Comparison of ENCODE assay signal across 8 cellular contexts in genomic region chr5:163564321-163564924, GRCh38. TPM values are rescaled to one million over a fixed set of nuclear protein-coding genes. Genes with fewer than 3 reads are reported as not detected.
DNase-seq lines count a peak whose midpoint lies in the region; ATAC-seq, FAIRE-seq and TF ChIP-seq lines count a peak whose summit lies in the region.

No MANE protein-coding gene starts in this region.

- CTCF ChIA-PET in H1 (lab: Charles Lee; ENCODE audit: partially characterized antibody): interaction anchor here (0.6 to 5.2 kb wide), 18 partner anchors 8 to 939 kb away, joined by 3 to 27 read pairs (median 4); no protein-coding TSS in a partner anchor

- H3K14ac ChIP-seq in H1 (ENCODE audit: insufficient read length): no peak overlapping the region

- no peak overlapping the region for H2AFZ ChIP-seq in H1 (ENCODE audit: low read length)

- no peaks in the 10 kb centered on the region for H3K79me1 ChIP-seq in H1 (ENCODE audit: low read depth, low read length)

- H2BK20ac ChIP-seq in H1 (ENCODE audit: low read length): no peak overlapping the region

- intact Hi-C loops in mucosa of descending colon (cut with DNase I, micrococcal nuclease): loop anchor here (5.0 to 10.0 kb wide), 4 partner anchors 130 to 940 kb away; no protein-coding TSS in a partner anchor

- no peaks in the 10 kb centered on the region for H4K20me1 ChIP-seq in H1 (replicated peaks in 1 of 2; ENCODE audit: control insufficient read depth in 1 of 2, insufficient read depth in 2 of 2, low read length in 2 of 2)

- no peak overlapping the region for H2BK120ac ChIP-seq in H1 (replicated peaks; ENCODE audit: low read depth, low read length)

- no peak overlapping the region for H3K56ac ChIP-seq in H1 (replicated peaks; ENCODE audit: insufficient read length, low read depth, low read length)

- ATAC-seq in HG02678 (IDR thresholded peaks at IDR 0.05; ENCODE audit: unreplicated experiment) (peak; percentile 41), mucosa of descending colon (peak; percentile 78)

- H4K8ac ChIP-seq in H1 (ENCODE audit: extremely low read depth, insufficient read depth, low read length): no peak overlapping the region

- H4K5ac ChIP-seq in H1 (ENCODE audit: insufficient read length, low read depth, low read length): no peak overlapping the region

- H3K4me2 ChIP-seq in H1 (ENCODE audit: insufficient read depth in 1 of 2, low read depth in 2 of 2, low read length in 2 of 2): peak overlapping the region in 1 of 2 experiments; percentile 52; a peak in 1 of 4 replicates

- no peak overlapping the region for H2BK15ac ChIP-seq in H1 (ENCODE audit: low read length)

- peaks cover 5% of the 10 kb centered on the region for H3K23me2 ChIP-seq in H1 (ENCODE audit: low read depth, low read length)

- H2AK5ac ChIP-seq in H1 (ENCODE audit: low read depth, low read length): no peak overlapping the region

- H3K9me3 ChIP-seq in H1 (ENCODE audit: insufficient read depth in 2 of 2, low read depth in 1 of 2, low read length in 1 of 2) (no peaks in the 10 kb centered on the region), mucosa of descending colon (no peaks in the 10 kb centered on the region)

- H3K27me3 ChIP-seq in H1 (replicated peaks in 1 of 4; ENCODE audit: control insufficient read depth in 3 of 4, extremely low read depth in 1 of 4, insufficient read depth in 3 of 4, low read length in 3 of 4): peaks cover 0 to 20% (median 14%) of the 10 kb centered on the region in 4 experiments; a peak in 4 of 7 replicates

- no peak overlapping the region for H4K91ac ChIP-seq in H1 (replicated peaks; ENCODE audit: insufficient read length, low read length)

- TF ChIP-seq POLR2A in H1 (IDR thresholded peaks at IDR 0.05; ENCODE audit: control extremely low read depth in 1 of 2, low read depth in 2 of 2, low read length in 2 of 2): no peak

- H3K18ac ChIP-seq in H1 (ENCODE audit: extremely low read depth, low read length): no peak overlapping the region

- H2BK5ac ChIP-seq in H1 (ENCODE audit: low read depth, low read length): no peak overlapping the region

- H3K36me3 ChIP-seq in H1 (ENCODE audit: control insufficient read depth in 2 of 4, insufficient read depth in 4 of 4, low read length in 3 of 4) (no peaks in the 10 kb centered on the region), mucosa of descending colon (ENCODE audit: low read depth) (no peaks in the 10 kb centered on the region)

- no peak overlapping the region for H3K23ac ChIP-seq in H1 (ENCODE audit: insufficient read length)

- TF ChIP-seq CTCF in H1 (IDR thresholded peaks at IDR 0.05; ENCODE audit: control extremely low read depth in 1 of 3, insufficient read depth in 1 of 3, low read depth in 1 of 3, low read length in 3 of 3) (peak; percentile 10 to 83 (median 62)), mucosa of descending colon (IDR thresholded peaks at IDR 0.05) (peak; percentile 68)

- H3K4me1 ChIP-seq in H1 (replicated peaks in 1 of 4; ENCODE audit: control insufficient read depth in 3 of 4, insufficient read depth in 4 of 4, low read length in 3 of 4) (peaks cover 8 to 25% (median 18%) of the 10 kb centered on the region in 4 experiments; a peak in 6 of 7 replicates), mucosa of descending colon (ENCODE audit: low read depth) (peaks cover 17% of the 10 kb centered on the region)

- H3K4ac ChIP-seq in H1 (replicated peaks; ENCODE audit: insufficient read length, low read depth, low read length): no peak overlapping the region

- FAIRE-seq in H1 (lab: Jason Lieb, UNC): peak; percentile 88

- 0 out of 2 replicates have a peak overlapping the region, but pooled peaks have one; percentile 52 for H2BK12ac ChIP-seq in H1 (ENCODE audit: low read depth, low read length)

- POLR2A ChIA-PET in H1 (lab: Charles Lee; ENCODE audit: partially characterized antibody): interaction anchor here (1.0 kb wide), 1 partner anchor 42 kb away, joined by 3 read pairs; no protein-coding TSS in a partner anchor

- no peak for TF ChIP-seq EP300 in H1 (IDR thresholded peaks at IDR 0.05; ENCODE audit: borderline replicate concordance in 1 of 2, low read depth in 2 of 2, low read length in 2 of 2)

- H3K79me2 ChIP-seq in H1 (ENCODE audit: control insufficient read depth in 1 of 2, insufficient read depth in 2 of 2, low read length in 2 of 2): no peaks in the 10 kb centered on the region

- no peak overlapping the region for H3K27ac ChIP-seq in H1 (ENCODE audit: low read depth, low read length)

- peak overlapping the region in 1 of 4 experiments; percentile 36; a peak in 1 of 8 replicates for H3K4me3 ChIP-seq in H1 (ENCODE audit: extremely low read depth in 1 of 4, insufficient read depth in 2 of 4, low read depth in 3 of 4, low read length in 4 of 4)
- no peak overlapping the region for H3K4me3 ChIP-seq in mucosa of descending colon

- 22% methylated on average over 7 of the region's 7 CpGs; no CpG with 5 or more reads in 1 of the 2 experiments for WGBS in H1 (ENCODE audit: extremely low coverage in 1 of 2, insufficient coverage in 1 of 2, insufficient read length in 1 of 2, insufficient replicate concordance in 2 of 2, low coverage in 1 of 2, low lambda C conversion rate in 2 of 2, missing lambda C conversion rate in 1 of 2), 2 experiments

- DNase-seq in NCI-H2081 (lab: John Stamatoyannopoulos, UW): peak; percentile 62 to 67
- no peak for DNase-seq in NCI-H2081 treated with DMSO at 0.1 percent for 48 hours (lab: John Stamatoyannopoulos, UW)
- peak; percentile 39 to 82 for DNase-seq in NCI-H446 (lab: John Stamatoyannopoulos, UW)
- peak; percentile 14 to 25 for DNase-seq in activated CD8-positive, alpha-beta memory T cell treated with anti-CD3 and anti-CD28 coated beads for 4 hours (ENCODE audit: low read depth in 2 of 2)
- DNase-seq in H1 (ENCODE audit: low read depth in 1 of 2, low spot score in 2 of 2): peak in 1 of 2 experiments; percentile 83
- DNase-seq in mucosa of descending colon: peak in 2 of 3 donors; percentile 33 to 85
- DNase-seq in stimulated activated naive CD4-positive, alpha-beta T cell (lab: John Stamatoyannopoulos, UW): peak in 5 of 6 experiments; percentile 7 to 69 (median 35)

- no peak overlapping the region for H3K9ac ChIP-seq in H1 (replicated peaks in 1 of 4; ENCODE audit: extremely low read depth in 1 of 4, low read depth in 3 of 4, low read length in 3 of 4)

- peak; percentile 91 for TF ChIP-seq RAD21 in H1 (IDR thresholded peaks at IDR 0.05 in 1 of 2, conservative IDR thresholded peaks at IDR 0.05 in 1 of 2; ENCODE audit: low read depth in 2 of 2, low read length in 2 of 2)

TF ChIP-seq in H1, 55 proteins besides CTCF, POLR2A, EP300 and RAD21:
- no peak for TF ChIP-seq MAX (IDR thresholded peaks at IDR 0.05)
- no peak for TF ChIP-seq ZNF274 (IDR thresholded peaks at IDR 0.05; ENCODE audit: borderline replicate concordance, extremely low read depth, low read length)
- TF ChIP-seq SIRT6 (IDR thresholded peaks at IDR 0.05; ENCODE audit: low read length): no peak
- TF ChIP-seq POLR2AphosphoS5 (IDR thresholded peaks at IDR 0.05; ENCODE audit: low read depth, low read length): no peak
- TF ChIP-seq TCF12 (IDR thresholded peaks at IDR 0.05; ENCODE audit: low read depth, low read length): 0 out of 2 replicates have a peak, but pooled peaks have one; percentile 15
- no peak for TF ChIP-seq CREB1 (IDR thresholded peaks at IDR 0.05)
- 0 out of 2 replicates have a peak, but pooled peaks have one; percentile 40 for TF ChIP-seq KDM5A (IDR thresholded peaks at IDR 0.05; ENCODE audit: low read length)
- peak; percentile 77 for TF ChIP-seq MAFK (IDR thresholded peaks at IDR 0.05; ENCODE audit: low read depth, low read length)
- TF ChIP-seq TAF7 (optimal IDR thresholded peaks at IDR 0.05; ENCODE audit: borderline replicate concordance, low read depth, low read length): no peak
- no peak for TF ChIP-seq SP2 (IDR thresholded peaks at IDR 0.05; ENCODE audit: low read length)
- no peak for TF ChIP-seq CEBPB (IDR thresholded peaks at IDR 0.05; ENCODE audit: low read depth, low read length)
- TF ChIP-seq RFX5 (IDR thresholded peaks at IDR 0.05; ENCODE audit: borderline replicate concordance, low read depth, low read length): no peak
- no peak for TF ChIP-seq TBP (IDR thresholded peaks at IDR 0.05; ENCODE audit: low read depth, low read length)

RNA-seq across cellular contexts. Expression of gene MAT2B, which starts 59.0 kb away (rescaled TPM):
- 64.1 and 65.2 TPM in 2 replicates for total RNA-seq in H1 (2021; fragmentation: NEBNext Ultra II Directional; extraction: Animal tissue kit (Norgen Biotek cat#: 25700))
- polyA plus RNA-seq in H1 (2011; rRNA removed): 18.7 and 33.9 TPM in 2 replicates
- 45.9 TPM for polyA plus RNA-seq in H1 (2011; cell fraction: cytosol; rRNA removed)
- polyA plus RNA-seq in H1 (2011; cell fraction: nucleus; rRNA removed): 19.2 TPM
- polyA plus RNA-seq in H1 (2012, experiment 1 of 2): 45.1 to 66.2 TPM (median 56.0 TPM) in 4 replicates
- 8.1 TPM for polyA plus RNA-seq in H1 (2012, experiment 2 of 2)
- 37.6 TPM for polyA plus RNA-seq in H1 (2013, experiment 1 of 2)
- polyA plus RNA-seq in H1 (2013, experiment 2 of 2): 37.6 TPM
- polyA minus RNA-seq in H1 (2011; rRNA and poly(A)+ RNA removed): 51.2 and 74.4 TPM in 2 replicates
- 32.3 TPM for polyA minus RNA-seq in H1 (2011; cell fraction: cytosol; rRNA and poly(A)+ RNA removed)
- 43.0 TPM for polyA minus RNA-seq in H1 (2011; cell fraction: nucleus; rRNA and poly(A)+ RNA removed)
- total RNA-seq in mucosa of descending colon: 10 to 100 TPM; 69.4 to 72.5 (median 70.5) TPM
